10 cellular contexts compared by ENCODE assay signal in the genomic region with DNA sequence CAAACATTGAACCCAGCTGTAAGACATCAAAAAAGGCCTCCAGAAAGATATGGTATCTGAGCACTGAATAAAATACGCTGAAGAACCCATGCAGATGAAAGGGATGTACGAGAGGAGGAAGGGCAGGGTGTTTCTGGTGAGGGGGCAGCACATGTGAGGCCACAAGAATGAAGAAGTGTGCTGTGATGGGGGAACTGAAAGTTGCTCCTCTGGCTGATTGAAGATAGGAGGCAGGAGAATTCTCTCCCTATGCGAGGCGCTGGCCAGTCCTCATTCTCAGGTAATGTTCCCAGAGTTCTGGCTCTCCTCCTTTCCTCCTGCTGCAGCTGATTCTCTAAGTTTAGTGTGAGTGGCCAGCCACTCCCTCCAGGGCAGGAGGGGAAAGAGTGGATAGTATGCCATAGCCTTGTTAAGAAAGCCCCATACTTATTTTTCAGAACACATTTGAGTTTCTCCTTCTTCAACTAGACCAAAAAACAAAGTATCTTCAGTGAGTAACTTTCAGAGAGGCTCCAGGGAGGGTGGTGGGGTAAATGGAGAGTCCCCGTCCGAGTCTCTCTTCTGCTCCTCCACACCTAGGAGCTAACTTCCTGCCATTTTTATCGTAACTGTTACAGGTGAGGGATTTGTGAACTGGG. TPM values are rescaled to one million over a fixed set of nuclear protein-coding genes. Genes with fewer than 3 reads are reported as not detected.
DNase-seq lines count a peak whose midpoint lies in the region; ATAC-seq, FAIRE-seq and TF ChIP-seq lines count a peak whose summit lies in the region.
"Had no signal": no experiment of that assay in that cellular context is flagged by ENCODE, and none has a peak within 500 bp of the region (broad histone marks: within the 10 kb centered on the region; RNA-seq: fewer than 3 reads in every experiment).

No MANE protein-coding gene starts in this region.

- DNase-seq in activated naive CD8-positive, alpha-beta T cell treated with anti-CD3 and anti-CD28 coated beads, Interleukin-2, amount 50 U/mL, for 24 hours, result peak; percentile 10
- no peak for DNase-seq in activated naive CD8-positive, alpha-beta T cell treated with anti-CD3 and anti-CD28 coated beads for 36 hours
- DNase-seq in NOMO-1 treated with DMSO at 0.1 percent for 48 hours (lab: John Stamatoyannopoulos, UW; ENCODE audit: unreplicated experiment) (peak; percentile 93), spleen (peak; percentile 76), H54 (ENCODE audit: insufficient read length, low spot score) (no peak)
- DNase-seq in activated T-helper 1 cell treated with anti-CD3 and anti-CD28 coated beads, Interleukin-12 subunit alpha, Interleukin-12 subunit beta, Interleukin-2, Interleukin-4 antibody, amounts not matched to agents 30 ng/mL and 10 ng/mL and 1 ng/mL, durations not matched to agents 14 hours and 24 hours and 36 hours (ENCODE audit: low spot score), result no peak
- no peak for DNase-seq in stimulated activated effector memory CD8-positive, alpha-beta T cell treated with anti-CD3 and anti-CD28 coated beads, Interleukin-12 subunit alpha, Interleukin-12 subunit beta, amount 100 ng/mL, for 72 hours (ENCODE audit: low spot score in 2 of 2)
- DNase-seq: SK-N-SH had no signal

- no peaks in the 10 kb centered on the region for H3K9me3 ChIP-seq in spleen
- H3K9me3 ChIP-seq: SK-N-SH had no signal

- no peaks in the 10 kb centered on the region for H3K27me3 ChIP-seq in spleen (replicated peaks in 1 of 7)

- H3K27ac Mint-ChIP-seq in activated naive CD8-positive, alpha-beta T cell treated with anti-CD3 and anti-CD28 coated beads, Interleukin-2, amount 50 U/mL, for 24 hours, result no peak overlapping the region
- H3K27ac Mint-ChIP-seq in activated naive CD8-positive, alpha-beta T cell treated with anti-CD3 and anti-CD28 coated beads for 36 hours, result no peak overlapping the region
- no peak overlapping the region for H3K27ac Mint-ChIP-seq in activated T-helper 1 cell treated with anti-CD3 and anti-CD28 coated beads, Interleukin-12 subunit alpha, Interleukin-12 subunit beta, Interleukin-2, Interleukin-4 antibody, amounts not matched to agents 30 ng/mL and 10 ng/mL and 1 ng/mL, durations not matched to agents 14 hours and 24 hours and 36 hours
- H3K27ac Mint-ChIP-seq in stimulated activated effector memory CD8-positive, alpha-beta T cell treated with anti-CD3 and anti-CD28 coated beads, Interleukin-12 subunit alpha, Interleukin-12 subunit beta, amount 100 ng/mL, for 72 hours, result no peak overlapping the region

- TF ChIP-seq CTCF in spleen (IDR thresholded peaks at IDR 0.05 in 8 of 11, conservative IDR thresholded peaks at IDR 0.05 in 3 of 11), result no peak

- FAIRE-seq in H54 (lab: Jason Lieb, UNC), result no peak
- FAIRE-seq: A204.1 had no signal

- peak; percentile 33 for ATAC-seq in activated naive CD8-positive, alpha-beta T cell treated with anti-CD3 and anti-CD28 coated beads, Interleukin-2, amount 50 U/mL, for 24 hours
- peak; percentile 84 for ATAC-seq in HG02852 (IDR thresholded peaks at IDR 0.05; ENCODE audit: unreplicated experiment)
- ATAC-seq in stimulated activated effector memory CD8-positive, alpha-beta T cell treated with anti-CD3 and anti-CD28 coated beads, Interleukin-12 subunit alpha, Interleukin-12 subunit beta, amount 100 ng/mL, for 72 hours, result no peak

- peak overlapping the region in 6 of 8 donors; percentile 35 to 78 (median 59) for H3K27ac ChIP-seq in spleen

- peaks cover 10% of the 10 kb centered on the region for H3K27me3 Mint-ChIP-seq in activated naive CD8-positive, alpha-beta T cell treated with anti-CD3 and anti-CD28 coated beads, Interleukin-2, amount 50 U/mL, for 24 hours
- H3K27me3 Mint-ChIP-seq in activated naive CD8-positive, alpha-beta T cell treated with anti-CD3 and anti-CD28 coated beads for 36 hours, result peaks cover 23% of the 10 kb centered on the region
- peaks cover 33% of the 10 kb centered on the region for H3K27me3 Mint-ChIP-seq in activated T-helper 1 cell treated with anti-CD3 and anti-CD28 coated beads, Interleukin-12 subunit alpha, Interleukin-12 subunit beta, Interleukin-2, Interleukin-4 antibody, amounts not matched to agents 30 ng/mL and 10 ng/mL and 1 ng/mL, durations not matched to agents 14 hours and 24 hours and 36 hours (ENCODE audit: insufficient read depth)

- no peaks in the 10 kb centered on the region for H3K36me3 Mint-ChIP-seq in activated naive CD8-positive, alpha-beta T cell treated with anti-CD3 and anti-CD28 coated beads, Interleukin-2, amount 50 U/mL, for 24 hours (ENCODE audit: low read depth)
- H3K36me3 Mint-ChIP-seq in activated naive CD8-positive, alpha-beta T cell treated with anti-CD3 and anti-CD28 coated beads for 36 hours, result no peaks in the 10 kb centered on the region
- H3K36me3 Mint-ChIP-seq in activated T-helper 1 cell treated with anti-CD3 and anti-CD28 coated beads, Interleukin-12 subunit alpha, Interleukin-12 subunit beta, Interleukin-2, Interleukin-4 antibody, amounts not matched to agents 30 ng/mL and 10 ng/mL and 1 ng/mL, durations not matched to agents 14 hours and 24 hours and 36 hours (ENCODE audit: low read depth), result no peaks in the 10 kb centered on the region
- H3K36me3 Mint-ChIP-seq in stimulated activated effector memory CD8-positive, alpha-beta T cell treated with anti-CD3 and anti-CD28 coated beads, Interleukin-12 subunit alpha, Interleukin-12 subunit beta, amount 100 ng/mL, for 72 hours, result peaks cover 4% of the 10 kb centered on the region

- no peak overlapping the region for H3K4me3 ChIP-seq in spleen

- H3K4me1 Mint-ChIP-seq in activated naive CD8-positive, alpha-beta T cell treated with anti-CD3 and anti-CD28 coated beads, Interleukin-2, amount 50 U/mL, for 24 hours, result peaks cover 25% of the 10 kb centered on the region
- H3K4me1 Mint-ChIP-seq in activated naive CD8-positive, alpha-beta T cell treated with anti-CD3 and anti-CD28 coated beads for 36 hours, result peaks cover 2% of the 10 kb centered on the region
- H3K4me1 Mint-ChIP-seq in activated T-helper 1 cell treated with anti-CD3 and anti-CD28 coated beads, Interleukin-12 subunit alpha, Interleukin-12 subunit beta, Interleukin-2, Interleukin-4 antibody, amounts not matched to agents 30 ng/mL and 10 ng/mL and 1 ng/mL, durations not matched to agents 14 hours and 24 hours and 36 hours (ENCODE audit: low read depth), result no peaks in the 10 kb centered on the region
- H3K4me1 Mint-ChIP-seq in stimulated activated effector memory CD8-positive, alpha-beta T cell treated with anti-CD3 and anti-CD28 coated beads, Interleukin-12 subunit alpha, Interleukin-12 subunit beta, amount 100 ng/mL, for 72 hours, result no peaks in the 10 kb centered on the region

- H3K4me1 ChIP-seq in spleen, result peaks cover 5 to 48% (median 35%) of the 10 kb centered on the region in 6 donors

- intact Hi-C loops in spleen (cut with DNase I; ENCODE audit: low total_unique reads), result no loop called here
- intact Hi-C loops in activated T-helper 1 cell treated with anti-CD3 and anti-CD28 coated beads, Interleukin-12 subunit alpha, Interleukin-12 subunit beta, Interleukin-2, Interleukin-4 antibody, amounts not matched to agents 30 ng/mL and 10 ng/mL and 1 ng/mL, durations not matched to agents 14 hours and 24 hours and 36 hours (cut with micrococcal nuclease), result no loop called here

- TF ChIP-seq POLR2A in spleen (IDR thresholded peaks at IDR 0.05), result no peak
- no peak for TF ChIP-seq POLR2A in H54 (IDR thresholded peaks at IDR 0.05; ENCODE audit: low read depth, low read length)

- no peaks in the 10 kb centered on the region for H3K36me3 ChIP-seq in spleen

- 44 to 52% (median 49%) methylated on average over 7 of the region's 7 CpGs for WGBS in spleen, 5 donors

- H3K9me3 Mint-ChIP-seq in activated naive CD8-positive, alpha-beta T cell treated with anti-CD3 and anti-CD28 coated beads, Interleukin-2, amount 50 U/mL, for 24 hours, result no peaks in the 10 kb centered on the region
- H3K9me3 Mint-ChIP-seq in activated naive CD8-positive, alpha-beta T cell treated with anti-CD3 and anti-CD28 coated beads for 36 hours, result no peaks in the 10 kb centered on the region
- no peaks in the 10 kb centered on the region for H3K9me3 Mint-ChIP-seq in activated T-helper 1 cell treated with anti-CD3 and anti-CD28 coated beads, Interleukin-12 subunit alpha, Interleukin-12 subunit beta, Interleukin-2, Interleukin-4 antibody, amounts not matched to agents 30 ng/mL and 10 ng/mL and 1 ng/mL, durations not matched to agents 14 hours and 24 hours and 36 hours
- no peaks in the 10 kb centered on the region for H3K9me3 Mint-ChIP-seq in stimulated activated effector memory CD8-positive, alpha-beta T cell treated with anti-CD3 and anti-CD28 coated beads, Interleukin-12 subunit alpha, Interleukin-12 subunit beta, amount 100 ng/mL, for 72 hours

- H3K4me3 Mint-ChIP-seq in activated naive CD8-positive, alpha-beta T cell treated with anti-CD3 and anti-CD28 coated beads, Interleukin-2, amount 50 U/mL, for 24 hours, result peak overlapping the region; percentile 7
- no peak overlapping the region for H3K4me3 Mint-ChIP-seq in activated naive CD8-positive, alpha-beta T cell treated with anti-CD3 and anti-CD28 coated beads for 36 hours
- no peak overlapping the region for H3K4me3 Mint-ChIP-seq in activated T-helper 1 cell treated with anti-CD3 and anti-CD28 coated beads, Interleukin-12 subunit alpha, Interleukin-12 subunit beta, Interleukin-2, Interleukin-4 antibody, amounts not matched to agents 30 ng/mL and 10 ng/mL and 1 ng/mL, durations not matched to agents 14 hours and 24 hours and 36 hours
- no peak overlapping the region for H3K4me3 Mint-ChIP-seq in stimulated activated effector memory CD8-positive, alpha-beta T cell treated with anti-CD3 and anti-CD28 coated beads, Interleukin-12 subunit alpha, Interleukin-12 subunit beta, amount 100 ng/mL, for 72 hours

RNA-seq across cellular contexts. Expression of gene MYO1E, which starts 26.9 kb away (rescaled TPM):
- total RNA-seq in activated naive CD8-positive, alpha-beta T cell treated with anti-CD3 and anti-CD28 coated beads for 36 hours, result 10 to 100 TPM; 51.0 to 61.0 TPM
- total RNA-seq in spleen, result 100 to 1,000 TPM in 1 of 7 donors, 10 to 100 TPM in 6; 58.4 to 115 (median 87.2) TPM
- 10 to 100 TPM; 21.3 to 33.7 (median 23.8) TPM for polyA plus RNA-seq in spleen
- total RNA-seq in activated T-helper 1 cell treated with anti-CD3 and anti-CD28 coated beads, Interleukin-12 subunit alpha, Interleukin-12 subunit beta, Interleukin-2, Interleukin-4 antibody, amounts not matched to agents 30 ng/mL and 10 ng/mL and 1 ng/mL, durations not matched to agents 14 hours and 24 hours and 36 hours, result 33.3 and 33.6 TPM in 2 replicates

RNA-seq across cellular contexts. Expression of gene FAM81A, which starts 38.4 kb away (rescaled TPM):
- 1 to 10 TPM; 1.3 to 1.6 TPM for total RNA-seq in activated naive CD8-positive, alpha-beta T cell treated with anti-CD3 and anti-CD28 coated beads for 36 hours
- total RNA-seq in spleen, result 1 to 10 TPM in 5 of 7 donors, under 1 TPM in 2; 0.77 to 2.7 (median 2.1) TPM
- polyA plus RNA-seq in spleen, result 1 to 10 TPM; 1.2 to 3.0 (median 2.3) TPM
- total RNA-seq in activated T-helper 1 cell treated with anti-CD3 and anti-CD28 coated beads, Interleukin-12 subunit alpha, Interleukin-12 subunit beta, Interleukin-2, Interleukin-4 antibody, amounts not matched to agents 30 ng/mL and 10 ng/mL and 1 ng/mL, durations not matched to agents 14 hours and 24 hours and 36 hours, result 0.49 and 0.60 TPM in 2 replicates

Comparison
In these comparisons a context has a peak if more than half of its experiments do, and no peak if none do; other contexts are left out.
1. DNase-seq: peak in activated naive CD8-positive, alpha-beta T cell treated with anti-CD3 and anti-CD28 coated beads, Interleukin-2, amount 50 U/mL, for 24 hours (single experiment), NOMO-1 treated with DMSO at 0.1 percent for 48 hours (single experiment) and spleen (single experiment); none in activated naive CD8-positive, alpha-beta T cell treated with anti-CD3 and anti-CD28 coated beads for 36 hours (single experiment), activated T-helper 1 cell treated with anti-CD3 and anti-CD28 coated beads, Interleukin-12 subunit alpha, Interleukin-12 subunit beta, Interleukin-2, Interleukin-4 antibody, amounts not matched to agents 30 ng/mL and 10 ng/mL and 1 ng/mL, durations not matched to agents 14 hours and 24 hours and 36 hours (single experiment), H54 (single experiment) and stimulated activated effector memory CD8-positive, alpha-beta T cell treated with anti-CD3 and anti-CD28 coated beads, Interleukin-12 subunit alpha, Interleukin-12 subunit beta, amount 100 ng/mL, for 72 hours (0 of 2).